ENCODE assay signal across 12 cellular contexts in genomic region chr10:30818854-30819253, GRCh38.
DNase-seq lines count a peak whose midpoint lies in the region; ATAC-seq and TF ChIP-seq lines count a peak whose summit lies in the region.
"Had no signal": no experiment of that assay in that cellular context is flagged by ENCODE, and none has a peak within 500 bp of the region (broad histone marks: within the 10 kb centered on the region; RNA-seq: fewer than 3 reads in every experiment).

No MANE protein-coding gene starts in this region.

- H3K27ac ChIP-seq in tibial artery, result peak overlapping the region; percentile 78 to 84
- H3K27ac ChIP-seq: neutrophil had no signal

- peak overlapping the region; percentile 41 for H3K4me3 ChIP-seq in tibial artery
- H3K4me3 ChIP-seq: SJSA1 had no signal

- H3K4me1 ChIP-seq in tibial artery, result peaks cover 0 to 54% (median 19%) of the 10 kb centered on the region in 4 donors

- no peaks in the 10 kb centered on the region for H3K36me3 ChIP-seq in tibial artery
- H3K36me3 ChIP-seq: neutrophil, SJSA1 had no signal

- TF ChIP-seq CTCF in tibial artery (IDR thresholded peaks at IDR 0.05), result no peak

- ATAC-seq in HG02938 (IDR thresholded peaks at IDR 0.05; ENCODE audit: unreplicated experiment), result no peak

- H3K9me3 ChIP-seq in tibial artery, result no peaks in the 10 kb centered on the region
- H3K9me3 ChIP-seq: neutrophil, SJSA1 had no signal

- no peaks in the 10 kb centered on the region for H3K27me3 ChIP-seq in tibial artery
- H3K27me3 ChIP-seq: neutrophil, SJSA1 had no signal

- DNase-seq in LHCN-M2 (ENCODE audit: low read depth) (peak; percentile 80), fibroblast of the conjunctiva (ENCODE audit: low read depth) (peak; percentile 59), myocyte (ENCODE audit: low read depth) (peak; percentile 76), tibial artery (peak; percentile 63 to 83), activated gamma-delta T cell (lab: John Stamatoyannopoulos, UW) (no peak), UCSD-AML1 (lab: John Stamatoyannopoulos, UW; ENCODE audit: unreplicated experiment) (no peak)
- DNase-seq: activated B cell treated with CpG ODN at 0.5 μM for 24 hours, Calu3, NCI-H1436 had no signal

- intact Hi-C loops in tibial artery (cut with DNase I; ENCODE audit: low total_unique reads), result no loop called here

Comparison
In these comparisons a context has a peak if more than half of its experiments do, and no peak if none do; other contexts are left out.
1. DNase-seq: peak in LHCN-M2 (single experiment), fibroblast of the conjunctiva (single experiment), myocyte (single experiment) and tibial artery (2 of 2); none in activated gamma-delta T cell (single experiment) and UCSD-AML1 (single experiment).